9 cellular contexts compared by ENCODE assay signal in genomic region chr2:85893428-85894258, GRCh38. TPM values are rescaled to one million over a fixed set of nuclear protein-coding genes. Genes with fewer than 3 reads are reported as not detected.
A peak's percentile ranks its signal among the peaks of the same experiment; 100 is the strongest.
DNase-seq lines count a peak whose midpoint lies in the region.
"Had no signal": no experiment of that assay in that cellular context is flagged by ENCODE, and none has a peak within 500 bp of the region (broad histone marks: within the 10 kb centered on the region; RNA-seq: fewer than 3 reads in every experiment).

No MANE protein-coding gene starts in this region.

- H3K4me3 Mint-ChIP-seq in activated naive CD8-positive, alpha-beta T cell, result peak overlapping the region; percentile 46
- H3K4me3 Mint-ChIP-seq in activated naive CD8-positive, alpha-beta T cell treated with anti-CD3 and anti-CD28 coated beads for 36 hours, result no peak overlapping the region
- H3K4me3 Mint-ChIP-seq: natural killer cell treated with Interleukin-12 subunit alpha and Interleukin-12 subunit beta and Interleukin-15 and Interleukin-18, amount 100 ng/mL, for 72 hours had no signal

- peak overlapping the region; percentile 85 for H3K27ac ChIP-seq in temporal lobe (ENCODE audit: low read depth, low read length)

- H3K27ac Mint-ChIP-seq in activated naive CD8-positive, alpha-beta T cell, result peak overlapping the region; percentile 54
- H3K27ac Mint-ChIP-seq in activated naive CD8-positive, alpha-beta T cell treated with anti-CD3 and anti-CD28 coated beads for 36 hours, result no peak overlapping the region
- H3K27ac Mint-ChIP-seq: natural killer cell treated with Interleukin-12 subunit alpha and Interleukin-12 subunit beta and Interleukin-15 and Interleukin-18, amount 100 ng/mL, for 72 hours had no signal

- no peak for DNase-seq in activated naive CD8-positive, alpha-beta T cell treated with anti-CD3 and anti-CD28 coated beads for 36 hours
- DNase-seq in amniotic stem cell (lab: John Stamatoyannopoulos, UW) (peak; percentile 50), hepatic stellate cell (ENCODE audit: low spot score) (peak; percentile 65), RKO (ENCODE audit: low spot score) (no peak), T-helper 1 cell (no peak), hippocampal formation (lab: John Stamatoyannopoulos, UW) (no peak)

- H3K36me3 Mint-ChIP-seq in activated naive CD8-positive, alpha-beta T cell, result peaks cover 5% of the 10 kb centered on the region
- peaks cover 20% of the 10 kb centered on the region for H3K36me3 Mint-ChIP-seq in activated naive CD8-positive, alpha-beta T cell treated with anti-CD3 and anti-CD28 coated beads for 36 hours

- no peaks in the 10 kb centered on the region for H3K27me3 Mint-ChIP-seq in activated naive CD8-positive, alpha-beta T cell
- H3K27me3 Mint-ChIP-seq in activated naive CD8-positive, alpha-beta T cell treated with anti-CD3 and anti-CD28 coated beads for 36 hours, result no peaks in the 10 kb centered on the region
- H3K27me3 Mint-ChIP-seq: natural killer cell treated with Interleukin-12 subunit alpha and Interleukin-12 subunit beta and Interleukin-15 and Interleukin-18, amount 100 ng/mL, for 72 hours had no signal

- peaks cover 55% of the 10 kb centered on the region for H3K4me1 Mint-ChIP-seq in activated naive CD8-positive, alpha-beta T cell (ENCODE audit: low read depth)
- peaks cover 36% of the 10 kb centered on the region for H3K4me1 Mint-ChIP-seq in activated naive CD8-positive, alpha-beta T cell treated with anti-CD3 and anti-CD28 coated beads for 36 hours

- no peaks in the 10 kb centered on the region for H3K9me3 Mint-ChIP-seq in activated naive CD8-positive, alpha-beta T cell (ENCODE audit: low read depth)
- peaks cover 14% of the 10 kb centered on the region for H3K9me3 Mint-ChIP-seq in activated naive CD8-positive, alpha-beta T cell treated with anti-CD3 and anti-CD28 coated beads for 36 hours

RNA-seq across cellular contexts. Expression of gene ST3GAL5, which starts 4.9 kb away (rescaled TPM):
- 10 to 100 TPM; 14.6 to 15.1 TPM for total RNA-seq in activated naive CD8-positive, alpha-beta T cell treated with anti-CD3 and anti-CD28 coated beads for 36 hours
- total RNA-seq in temporal lobe, result 26.6 TPM

Comparison
In these comparisons a context has a peak if more than half of its experiments do, and no peak if none do; other contexts are left out.
1. DNase-seq: peak in amniotic stem cell (single experiment) and hepatic stellate cell (single experiment); none in activated naive CD8-positive, alpha-beta T cell treated with anti-CD3 and anti-CD28 coated beads for 36 hours (single experiment), RKO (single experiment), T-helper 1 cell (0 of 5) and hippocampal formation (0 of 2).